In the genomic region with DNA sequence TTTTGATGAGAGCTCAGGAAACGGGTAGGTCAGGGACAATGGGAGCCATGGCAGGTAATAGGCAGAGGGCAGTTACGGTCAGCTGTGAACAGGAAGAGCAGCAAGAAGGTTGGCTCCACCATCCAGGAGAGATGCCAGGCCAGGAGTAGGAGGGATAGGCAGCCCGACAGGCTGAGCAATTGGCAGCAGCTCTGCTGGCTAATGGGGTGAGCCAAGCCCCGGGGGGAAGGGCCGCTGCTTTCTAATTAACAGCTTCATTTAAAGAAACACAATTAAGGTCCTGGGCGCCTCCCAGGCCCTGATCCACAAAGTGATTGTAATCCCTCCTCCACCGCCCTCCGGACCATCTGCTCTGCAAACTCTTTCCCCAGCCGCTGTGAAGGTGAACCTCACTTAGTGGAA, we compare ENCODE assay signal across 1 cellular context.
TF ChIP-seq lines count a peak whose summit lies in the region.

No MANE protein-coding gene starts in this region.

TF ChIP-seq in GM12878, 131 proteins besides CTCF, POLR2A, EP300 and RAD21:
- TF ChIP-seq POLR2AphosphoS2 (IDR thresholded peaks at IDR 0.05; ENCODE audit: low read depth, low read length) (no peak), FOXK2 (IDR thresholded peaks at IDR 0.05) (no peak), ETV6 (conservative IDR thresholded peaks at IDR 0.05 in 1 of 2, IDR thresholded peaks at IDR 0.05 in 1 of 2; ENCODE audit: borderline replicate concordance in 1 of 2, low read depth in 1 of 2) (no peak), MTA2 (IDR thresholded peaks at IDR 0.05; ENCODE audit: low read depth) (no peak), CEBPB (IDR thresholded peaks at IDR 0.05; ENCODE audit: borderline replicate concordance in 1 of 2, low read depth in 2 of 2, low read length in 2 of 2) (no peak), GATAD2B (conservative IDR thresholded peaks at IDR 0.05; ENCODE audit: low read depth) (no peak)
- TF ChIP-seq, protein P1, sequence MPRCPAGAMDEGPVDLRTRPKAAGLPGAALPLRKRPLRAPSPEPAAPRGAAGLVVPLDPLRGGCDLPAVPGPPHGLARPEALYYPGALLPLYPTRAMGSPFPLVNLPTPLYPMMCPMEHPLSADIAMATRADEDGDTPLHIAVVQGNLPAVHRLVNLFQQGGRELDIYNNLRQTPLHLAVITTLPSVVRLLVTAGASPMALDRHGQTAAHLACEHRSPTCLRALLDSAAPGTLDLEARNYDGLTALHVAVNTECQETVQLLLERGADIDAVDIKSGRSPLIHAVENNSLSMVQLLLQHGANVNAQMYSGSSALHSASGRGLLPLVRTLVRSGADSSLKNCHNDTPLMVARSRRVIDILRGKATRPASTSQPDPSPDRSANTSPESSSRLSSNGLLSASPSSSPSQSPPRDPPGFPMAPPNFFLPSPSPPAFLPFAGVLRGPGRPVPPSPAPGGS (IDR thresholded peaks at IDR 0.05; ENCODE audit: borderline replicate concordance, insufficient read depth, low read depth, low read length, poor library complexity, severe bottlenecking): no peak
- TF ChIP-seq, protein P2, sequence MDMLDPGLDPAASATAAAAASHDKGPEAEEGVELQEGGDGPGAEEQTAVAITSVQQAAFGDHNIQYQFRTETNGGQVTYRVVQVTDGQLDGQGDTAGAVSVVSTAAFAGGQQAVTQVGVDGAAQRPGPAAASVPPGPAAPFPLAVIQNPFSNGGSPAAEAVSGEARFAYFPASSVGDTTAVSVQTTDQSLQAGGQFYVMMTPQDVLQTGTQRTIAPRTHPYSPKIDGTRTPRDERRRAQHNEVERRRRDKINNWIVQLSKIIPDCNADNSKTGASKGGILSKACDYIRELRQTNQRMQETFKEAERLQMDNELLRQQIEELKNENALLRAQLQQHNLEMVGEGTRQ (IDR thresholded peaks at IDR 0.05; ENCODE audit: borderline replicate concordance, low read depth, low read length): no peak
TF ChIP-seq in GM12878: peak in this region for 0.
